ENCODE assay signal across 8 cellular contexts in the genomic region with DNA sequence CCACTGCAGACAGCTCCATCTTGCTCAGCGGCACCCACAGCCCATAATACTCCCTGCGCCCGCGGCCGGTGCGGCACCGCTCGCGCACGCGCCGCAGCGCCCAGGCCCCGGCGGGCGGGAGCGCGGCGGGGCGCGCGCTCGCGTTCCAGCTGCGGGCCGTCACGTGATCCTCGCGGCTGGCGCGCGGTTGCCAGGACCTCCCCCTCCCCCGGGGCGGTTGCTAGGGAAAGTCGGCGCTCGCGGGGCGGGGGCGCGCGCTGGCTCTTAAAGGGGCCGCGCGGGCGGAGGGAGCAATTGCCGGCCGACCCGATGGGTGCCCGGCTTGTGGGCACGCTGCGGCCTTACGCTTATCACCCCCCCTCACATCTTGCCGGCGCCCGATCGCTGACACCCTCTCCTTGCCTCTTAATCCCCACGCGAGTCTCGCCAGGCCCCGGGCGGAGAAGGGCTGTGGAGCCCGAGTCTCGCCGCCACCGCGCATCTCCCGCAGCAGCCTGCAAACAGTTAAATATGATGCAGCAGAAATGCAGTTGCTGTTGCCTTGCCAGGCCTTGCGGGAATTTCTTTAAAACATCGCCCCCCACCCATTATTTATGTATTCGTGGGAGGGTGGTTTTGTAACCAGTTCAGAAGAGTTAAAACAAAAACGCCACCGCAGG. TPM values are rescaled to one million over a fixed set of nuclear protein-coding genes. Genes with fewer than 3 reads are reported as not detected.
DNase-seq lines count a peak whose midpoint lies in the region; ATAC-seq and TF ChIP-seq lines count a peak whose summit lies in the region.

Gene CBX6 (minus strand): TSS at position 45 of the 659 bp plus-strand sequence. CDS start 26 bp downstream, at position 19.

- H3K36me3 ChIP-seq in spleen = peaks cover 0 to 26% (median 2%) of the 10 kb centered on the region in 6 donors

- no peaks in the 10 kb centered on the region; the same call in 1 of the 2 replicates for H3K9me3 ChIP-seq in AG04450 (ENCODE audit: control insufficient read depth, insufficient read depth, low read length)
- H3K9me3 ChIP-seq in spleen = no peaks in the 10 kb centered on the region

- H3K27ac ChIP-seq in AG04450 (ENCODE audit: low read depth, low read length) (peak within 1 kb of the TSS; percentile 88), caudate nucleus (ENCODE audit: low read depth, low read length) (peak within 1 kb of the TSS; percentile 99), spleen (peak within 1 kb of the TSS; percentile 81 to 94 (median 90))

- POLR2A ChIA-PET in AG04450 (lab: Yijun Ruan, JAX) = interaction anchor here (0.6 to 1.3 kb wide), 4 partner anchors 52 to 439 kb away, joined by 3 to 10 read pairs (median 4); no protein-coding TSS in a partner anchor

- no peak for TF ChIP-seq CTCF in AG04450 (IDR thresholded peaks at IDR 0.05; ENCODE audit: low read depth, low read length)
- TF ChIP-seq CTCF in spleen (IDR thresholded peaks at IDR 0.05 in 8 of 11, conservative IDR thresholded peaks at IDR 0.05 in 3 of 11) = no peak

- intact Hi-C loops in spleen (cut with DNase I; ENCODE audit: low total_unique reads) = loop anchor here (5.0 kb wide), 3 partner anchors 130 to 445 kb away; partner anchors contain the start of gene RPL3

- WGBS in spleen, 5 donors = 0 to 1% (median 0%) methylated on average over 18 to 73 of the region's 73 CpGs

- H3K27me3 ChIP-seq in AG04450 (ENCODE audit: control insufficient read depth, insufficient read depth, low read length) = peaks cover 3% of the 10 kb centered on the region
- peaks cover 0 to 5% (median 0%) of the 10 kb centered on the region in 7 donors for H3K27me3 ChIP-seq in spleen (replicated peaks in 1 of 7)

- peak within 1 kb of the TSS; percentile 78 for H3K4me3 ChIP-seq in AG04450 (ENCODE audit: low read depth, low read length)
- peak within 1 kb of the TSS; percentile 59 to 91 (median 76) for H3K4me3 ChIP-seq in spleen

- CTCF ChIA-PET in AG04450 (lab: Charles Lee) = interaction anchor here (4.6 kb wide), 1 partner anchor 132 kb away, joined by 109 read pairs; no protein-coding TSS in a partner anchor

- peak in 1 of 3 donors; percentile 77 for TF ChIP-seq POLR2A in spleen (IDR thresholded peaks at IDR 0.05)

- H3K4me1 ChIP-seq in spleen = peaks cover 34 to 63% (median 47%) of the 10 kb centered on the region in 6 donors

- peak; percentile 66 for ATAC-seq in GM19025 (IDR thresholded peaks at IDR 0.05; ENCODE audit: low read depth, unreplicated experiment)
- peak; percentile 61 for ATAC-seq in HG03354 (IDR thresholded peaks at IDR 0.05; ENCODE audit: poor library complexity, severe bottlenecking, unreplicated experiment)

- DNase-seq in AG04450 (ENCODE audit: low read depth, low spot score) = peak; percentile 63
- peak; percentile 89 for DNase-seq in NCI-H446 treated with DMSO at 0.1 percent for 48 hours (lab: John Stamatoyannopoulos, UW)
- DNase-seq in activated CD4-positive, CD25-positive, alpha-beta regulatory T cell treated with anti-CD3 and anti-CD28 coated beads, Interleukin-2, amount 50 U/mL, for 16 hours (ENCODE audit: low read depth, low spot score) = peak; percentile 91
- peak in 60 of 61 donors; percentile 64 to 97 (median 91) for DNase-seq in caudate nucleus (lab: John Stamatoyannopoulos, UW)
- peak; percentile 93 for DNase-seq in inferior parietal cortex (ENCODE audit: extremely low spot score)
- peak; percentile 98 for DNase-seq in spleen

RNA-seq across cellular contexts. Expression of gene CBX6, which starts in this region (rescaled TPM):
- polyA plus RNA-seq in AG04450 (2011; rRNA removed) (14.7 and 19.8 TPM in 2 replicates), spleen (10 to 100 TPM; 10.2 to 26.3 (median 11.3) TPM)
- polyA minus RNA-seq in AG04450 (2011; rRNA and poly(A)+ RNA removed) = 57.6 and 66.9 TPM in 2 replicates
- total RNA-seq in spleen = 10 to 100 TPM; 35.8 to 72.2 (median 49.2) TPM

Comparison
In these comparisons a context has a peak if more than half of its experiments do, and no peak if none do; other contexts are left out.
1. Peak in every context shown above with its lines: DNase-seq, ATAC-seq, H3K4me3 ChIP-seq and H3K27ac ChIP-seq.